ENCODE assay signal across 9 cellular contexts in the genomic region with DNA sequence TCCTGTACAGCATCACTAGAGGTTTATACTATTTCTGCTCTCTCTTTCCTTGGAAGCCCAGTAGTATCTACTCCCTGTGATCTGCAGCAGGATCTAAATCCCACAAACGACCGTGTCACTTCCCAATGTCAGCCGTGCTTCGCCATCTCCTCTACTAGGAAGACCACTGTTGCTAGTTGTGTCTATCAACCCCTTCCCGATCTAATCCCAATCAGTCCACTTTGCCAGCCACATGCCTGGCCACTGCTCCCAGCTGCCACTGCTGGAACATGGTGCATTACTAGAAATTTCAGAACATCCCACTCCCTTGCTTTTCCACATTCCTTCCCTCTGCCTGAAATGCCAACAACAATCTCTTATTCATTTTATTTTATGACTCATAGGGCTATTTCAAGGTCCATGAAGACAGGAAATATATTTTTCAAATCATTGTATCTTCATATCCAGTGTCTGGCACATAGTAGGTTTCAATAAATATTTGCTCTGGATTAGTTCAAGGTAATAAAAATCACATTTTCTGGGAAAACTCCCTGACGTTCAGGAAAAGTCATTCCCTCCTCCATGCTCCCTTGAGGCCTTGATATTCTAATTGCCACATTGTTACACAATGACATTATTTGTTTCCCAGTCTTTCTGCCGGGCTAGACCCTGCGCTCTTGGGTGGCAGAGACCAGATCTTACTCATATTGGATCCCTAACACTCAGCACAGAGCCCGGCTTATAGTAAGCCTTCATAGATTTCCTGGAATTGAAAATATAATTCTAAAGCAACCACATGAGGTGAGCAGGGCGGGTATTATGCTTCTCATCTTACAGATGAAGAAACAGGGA. TPM values are rescaled to one million over a fixed set of nuclear protein-coding genes. Genes with fewer than 3 reads are reported as not detected.
DNase-seq lines count a peak whose midpoint lies in the region; ATAC-seq, FAIRE-seq and TF ChIP-seq lines count a peak whose summit lies in the region.
"Had no signal": no experiment of that assay in that cellular context is flagged by ENCODE, and none has a peak within 500 bp of the region (broad histone marks: within the 10 kb centered on the region; RNA-seq: fewer than 3 reads in every experiment).

No MANE protein-coding gene starts in this region.

- H3K4me3 ChIP-seq in right lobe of liver (no peak overlapping the region), HepG2 (replicated peaks in 1 of 3; ENCODE audit: insufficient read depth in 1 of 3, low read depth in 2 of 3, low read length in 3 of 3) (no peak overlapping the region), muscle layer of colon (ENCODE audit: low read depth in 1 of 2, low read length in 2 of 2) (no peak overlapping the region)

- H3K4me1 ChIP-seq in right lobe of liver (peaks cover 0 to 17% (median 0%) of the 10 kb centered on the region in 4 donors), HepG2 (ENCODE audit: insufficient read depth, low read length) (peaks cover 25% of the 10 kb centered on the region), muscle layer of colon (ENCODE audit: insufficient read depth, low read length) (peaks cover 18% of the 10 kb centered on the region)

- intact Hi-C loops in right lobe of liver (cut with DNase I): no loop called here
- intact Hi-C loops in HepG2 (cut with micrococcal nuclease; ENCODE audit: unreplicated experiment): loop anchor here (5.0 kb wide), 1 partner anchor 293 kb away; no protein-coding TSS in a partner anchor

- no TSS peak for BruUV-seq in HepG2 (replicated peaks; lab: Mats Ljungman, UMichigan)

- no peak for TF ChIP-seq POLR2A in right lobe of liver (IDR thresholded peaks at IDR 0.05)
- TF ChIP-seq POLR2A in HepG2 (IDR thresholded peaks at IDR 0.05; ENCODE audit: insufficient read depth in 1 of 2, low read depth in 2 of 2, low read length in 2 of 2): no peak

- WGBS in right lobe of liver (ENCODE audit: insufficient coverage, low coverage, low lambda C conversion rate, missing lambda C conversion rate): 71% methylated on average over 9 of the region's 10 CpGs
- WGBS in HepG2 (ENCODE audit: low lambda C conversion rate): 61% methylated on average over 10 of the region's 10 CpGs

- in situ Hi-C loops in HepG2 (cut with HindIII; ENCODE audit: extremely low pct_ligation_motif_present, low pct_unique_long_range_greater_than_20kb): loop anchor here (5.0 kb wide), 1 partner anchor 882 kb away; no protein-coding TSS in a partner anchor

- no peak for ATAC-seq in right lobe of liver
- no peak for ATAC-seq in HepG2
- ATAC-seq in HG03139 (IDR thresholded peaks at IDR 0.05; ENCODE audit: unreplicated experiment): no peak

- no peaks in the 10 kb centered on the region for H3K27me3 ChIP-seq in right lobe of liver
- H3K27me3 ChIP-seq in HepG2 (ENCODE audit: control insufficient read depth in 1 of 2, insufficient read depth in 2 of 2, low read length in 2 of 2): peaks cover 6 to 42% of the 10 kb centered on the region in 2 experiments
- H3K27me3 ChIP-seq in muscle layer of colon (ENCODE audit: control insufficient read depth in 1 of 2, insufficient read depth in 2 of 2, low read length in 2 of 2): no peaks in the 10 kb centered on the region

- H3K4me3 Mint-ChIP-seq in activated CD4-positive, alpha-beta memory T cell treated with anti-CD3 and anti-CD28 coated beads, Interleukin-2, amount 10 ng/mL, durations not matched to agents 7 days and 5 days: no peak overlapping the region

- H3K36me3 Mint-ChIP-seq in activated CD4-positive, alpha-beta memory T cell treated with anti-CD3 and anti-CD28 coated beads, Interleukin-2, amount 10 ng/mL, durations not matched to agents 7 days and 5 days (ENCODE audit: low read depth): peaks cover 17% of the 10 kb centered on the region

- H3K9me3 ChIP-seq in right lobe of liver (no peaks in the 10 kb centered on the region), HepG2 (ENCODE audit: low read length) (no peaks in the 10 kb centered on the region), muscle layer of colon (ENCODE audit: low read length) (no peaks in the 10 kb centered on the region)

- no peaks in the 10 kb centered on the region for H3K9me3 Mint-ChIP-seq in activated CD4-positive, alpha-beta memory T cell treated with anti-CD3 and anti-CD28 coated beads, Interleukin-2, amount 10 ng/mL, durations not matched to agents 7 days and 5 days
- H3K9me3 Mint-ChIP-seq: activated T-helper 2 cell treated with anti-CD3 and anti-CD28 coated beads, Interferon-gamma antibody, Interleukin-2, Interleukin-4, amounts not matched to agents 10 μg/mL and 5 μg/mL and 100 μg/mL, durations not matched to agents 14 hours and 24 hours and 36 hours had no signal

- H3K27ac ChIP-seq in right lobe of liver (peak overlapping the region in 2 of 3 donors; percentile 91 to 95), HepG2 (ENCODE audit: extremely low read length, insufficient read depth, low read length) (no peak overlapping the region), caudate nucleus (ENCODE audit: low read depth, low read length) (peak overlapping the region; percentile 80), muscle layer of colon (ENCODE audit: low read depth, low read length) (peak overlapping the region; percentile 95)

- no peak for FAIRE-seq in HepG2 (lab: Jason Lieb, UNC)

- TF ChIP-seq EP300 in HepG2 (IDR thresholded peaks at IDR 0.05; ENCODE audit: low read depth in 2 of 2, low read length in 2 of 2) (no peak), HepG2 (CRISPR knock-in tag; IDR thresholded peaks at IDR 0.05; ENCODE audit: borderline replicate concordance) (no peak)

- POLR2A ChIA-PET in HepG2 (lab: Yijun Ruan, JAX): no interaction called here
- POLR2A ChIA-PET in activated CD4-positive, alpha-beta memory T cell treated with anti-CD3 and anti-CD28 coated beads, Interleukin-2, amount 10 ng/mL, durations not matched to agents 7 days and 5 days (lab: Charles Lee): interaction anchor here (1.4 to 4.5 kb wide), 7 partner anchors 13 to 420 kb away, joined by 3 to 82 read pairs (median 14); no protein-coding TSS in a partner anchor

- H2AFZ ChIP-seq in HepG2 (ENCODE audit: low read length): no peak overlapping the region

- peaks cover 40% of the 10 kb centered on the region for H3K4me1 Mint-ChIP-seq in activated CD4-positive, alpha-beta memory T cell treated with anti-CD3 and anti-CD28 coated beads, Interleukin-2, amount 10 ng/mL, durations not matched to agents 7 days and 5 days

- H3K79me2 ChIP-seq in HepG2 (ENCODE audit: insufficient read depth, low read length): no peaks in the 10 kb centered on the region

- H3K36me3 ChIP-seq in right lobe of liver (no peaks in the 10 kb centered on the region), HepG2 (replicated peaks in 1 of 2; ENCODE audit: control insufficient read depth in 1 of 2, insufficient read depth in 2 of 2, low read length in 2 of 2) (no peaks in the 10 kb centered on the region), muscle layer of colon (ENCODE audit: insufficient read depth, low read length) (no peaks in the 10 kb centered on the region)

- DNase-seq in right lobe of liver (no peak), HepG2 (ENCODE audit: low spot score) (no peak), caudate nucleus (lab: John Stamatoyannopoulos, UW) (no peak), DMS79 (lab: John Stamatoyannopoulos, UW) (no peak), DMS114 treated with DMSO at 0.1 percent for 48 hours (lab: John Stamatoyannopoulos, UW; ENCODE audit: unreplicated experiment) (no peak)
- no peak for DNase-seq in activated CD4-positive, alpha-beta memory T cell treated with anti-CD3 and anti-CD28 coated beads, Interleukin-2, amount 10 ng/mL, durations not matched to agents 7 days and 5 days

- no peak overlapping the region for H3K4me2 ChIP-seq in HepG2 (ENCODE audit: low read depth, low read length)

- CTCF ChIA-PET in HepG2 (lab: Yijun Ruan, JAX; ENCODE audit: low intra/inter-chr PET ratio, low total read pairs): no interaction called here
- CTCF ChIA-PET in activated CD4-positive, alpha-beta memory T cell treated with anti-CD3 and anti-CD28 coated beads, Interleukin-2, amount 10 ng/mL, durations not matched to agents 7 days and 5 days (lab: Charles Lee): interaction anchor here (0.6 to 4.2 kb wide), 19 partner anchors 13 to 885 kb away, joined by 3 to 62 read pairs (median 10); no protein-coding TSS in a partner anchor

- no peaks in the 10 kb centered on the region for H4K20me1 ChIP-seq in HepG2 (ENCODE audit: insufficient read depth, low read length)

- H3K9ac ChIP-seq in HepG2 (ENCODE audit: insufficient read depth, low read depth, low read length) (no peak overlapping the region), muscle layer of colon (ENCODE audit: low read length) (no peak overlapping the region)

- TF ChIP-seq RAD21 in HepG2 (CRISPR knock-in tag; IDR thresholded peaks at IDR 0.05): no peak

- TF ChIP-seq CTCF in right lobe of liver (IDR thresholded peaks at IDR 0.05): no peak
- no peak for TF ChIP-seq CTCF in HepG2 (CRISPR knock-in tag; IDR thresholded peaks at IDR 0.05)

- no peak overlapping the region for H3K27ac Mint-ChIP-seq in activated CD4-positive, alpha-beta memory T cell treated with anti-CD3 and anti-CD28 coated beads, Interleukin-2, amount 10 ng/mL, durations not matched to agents 7 days and 5 days
- H3K27ac Mint-ChIP-seq: activated T-helper 2 cell treated with anti-CD3 and anti-CD28 coated beads, Interferon-gamma antibody, Interleukin-2, Interleukin-4, amounts not matched to agents 10 μg/mL and 5 μg/mL and 100 μg/mL, durations not matched to agents 14 hours and 24 hours and 36 hours had no signal

- peaks cover 6% of the 10 kb centered on the region for H3K27me3 Mint-ChIP-seq in activated CD4-positive, alpha-beta memory T cell treated with anti-CD3 and anti-CD28 coated beads, Interleukin-2, amount 10 ng/mL, durations not matched to agents 7 days and 5 days

RNA-seq across cellular contexts. Expression of gene TRIB2, which starts 2.1 kb away (rescaled TPM):
- total RNA-seq in right lobe of liver (10 to 100 TPM in 5 of 6 experiments, 1 to 10 TPM in 1; 9.1 to 24.4 (median 15.3) TPM), HepG2 (2016; rRNA removed; fragmentation: Illumina TruSeq; extraction: Trizol) (1.3 and 2.3 TPM in 2 replicates)
- 0.26 and 0.61 TPM in 2 replicates for total RNA-seq in HepG2 (2016; cell fraction: cytosol; rRNA removed; fragmentation: Illumina TruSeq; extraction: Trizol; ENCODE audit: low read depth)
- 1.2 and 1.3 TPM in 2 replicates for total RNA-seq in HepG2 (2016; cell fraction: insoluble cytoplasmic fraction; rRNA removed; fragmentation: Illumina TruSeq; extraction: Trizol)
- 0.77 and 1.2 TPM in 2 replicates for total RNA-seq in HepG2 (2016; cell fraction: membrane; rRNA removed; fragmentation: Illumina TruSeq; extraction: Trizol)
- 1.6 and 3.2 TPM in 2 replicates for total RNA-seq in HepG2 (2016; cell fraction: nucleus; rRNA removed; fragmentation: Illumina TruSeq; extraction: Trizol)
- 0.68 and 1.1 TPM in 2 replicates for polyA plus RNA-seq in HepG2 (2011; rRNA removed)
- 0.67 and 0.88 TPM in 2 replicates for polyA plus RNA-seq in HepG2 (2011; cell fraction: cytosol; rRNA removed)
- polyA plus RNA-seq in HepG2 (2011; cell fraction: nucleus; rRNA removed): 3.9 and 4.0 TPM in 2 replicates
- 1.4 and 2.5 TPM in 2 replicates for polyA plus RNA-seq in HepG2 (2012)
- 0.32 and 0.33 TPM in 2 replicates for polyA plus RNA-seq in HepG2 (2016; cell fraction: cytosol; fragmentation: Illumina TruSeq; extraction: Trizol; ENCODE audit: low read depth)
- polyA plus RNA-seq in HepG2 (2016; cell fraction: insoluble cytoplasmic fraction; fragmentation: Illumina TruSeq; extraction: Trizol; ENCODE audit: low read depth): 1.0 and 1.4 TPM in 2 replicates
- 1.3 TPM in 2 replicates for polyA plus RNA-seq in HepG2 (2016; cell fraction: membrane; fragmentation: Illumina TruSeq; extraction: Trizol; ENCODE audit: low read depth)
- 4.2 and 4.5 TPM in 2 replicates for polyA plus RNA-seq in HepG2 (2016; cell fraction: nucleus; fragmentation: Illumina TruSeq; extraction: Trizol; ENCODE audit: insufficient read depth, low read depth)
- polyA minus RNA-seq in HepG2 (2011; rRNA and poly(A)+ RNA removed; ENCODE audit: low replicate concordance): 1.1 TPM in 1 of 2 replicates, not detected in the other
- 0.49 and 0.62 TPM in 2 replicates for polyA minus RNA-seq in HepG2 (2011; cell fraction: cytosol; rRNA and poly(A)+ RNA removed)
- polyA minus RNA-seq in HepG2 (2011; cell fraction: nucleus; rRNA and poly(A)+ RNA removed): 3.2 and 4.1 TPM in 2 replicates
- 10 to 100 TPM; 62.8 to 68.3 TPM for total RNA-seq in activated CD4-positive, alpha-beta memory T cell treated with anti-CD3 and anti-CD28 coated beads, Interleukin-2, amount 10 ng/mL, durations not matched to agents 7 days and 5 days
